In the genomic region with DNA sequence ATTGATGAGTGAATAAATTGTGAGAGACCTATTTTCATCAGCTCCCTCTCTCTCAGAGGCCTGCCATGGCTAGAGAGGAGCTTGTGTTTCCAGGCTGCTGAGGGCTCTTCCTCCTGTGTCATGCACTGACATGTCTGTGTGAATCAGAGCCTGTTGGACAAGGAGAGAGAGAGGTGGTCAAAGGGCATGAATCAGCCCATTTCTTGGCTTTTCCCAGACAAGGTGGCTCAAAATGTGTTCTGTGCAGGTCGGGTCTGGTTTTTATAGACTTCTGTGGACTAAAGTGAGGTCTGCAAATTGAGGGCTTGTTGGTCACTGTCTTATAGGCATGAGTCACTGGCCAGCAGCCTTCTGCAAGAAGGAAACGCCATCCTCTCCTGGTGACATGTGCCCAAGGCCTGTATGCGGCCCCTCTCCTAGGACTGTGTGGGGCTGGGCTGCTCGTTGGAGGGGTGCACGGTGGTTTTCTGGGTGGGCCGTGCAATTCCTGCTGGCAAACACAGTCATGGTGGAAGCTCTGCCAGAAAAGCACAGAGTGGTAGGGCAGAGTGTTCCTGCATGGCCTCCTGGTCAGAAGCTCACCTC, we compare ENCODE assay signal across 19 cellular contexts.
A peak's percentile ranks its signal among the peaks of the same experiment; 100 is the strongest.
DNase-seq lines count a peak whose midpoint lies in the region; ATAC-seq and TF ChIP-seq lines count a peak whose summit lies in the region.
"Had no signal": no experiment of that assay in that cellular context is flagged by ENCODE, and none has a peak within 500 bp of the region (broad histone marks: within the 10 kb centered on the region; RNA-seq: fewer than 3 reads in every experiment).

No MANE protein-coding gene starts in this region.

- TF ChIP-seq CTCF in epithelial cell of esophagus (IDR thresholded peaks at IDR 0.05; ENCODE audit: insufficient read depth, low read depth, low read length, missing control alignments) = no peak
- TF ChIP-seq CTCF in osteocyte (IDR thresholded peaks at IDR 0.05) = no peak
- TF ChIP-seq CTCF in heart left ventricle (IDR thresholded peaks at IDR 0.05) = no peak

- no peak overlapping the region for H3K27ac Mint-ChIP-seq in osteocyte (ENCODE audit: unreplicated experiment)
- H3K27ac Mint-ChIP-seq: dendritic cell treated with granulocyte-macrophage colony-stimulating factor and Interleukin-4, amounts not matched to agents 40 ng/mL and 50 ng/mL, for 4 days; natural killer cell had no signal

- H2BK15ac ChIP-seq in mesenchymal stem cell (ENCODE audit: low read depth, poor library complexity, severe bottlenecking) = peak overlapping the region; percentile 29

- H3K4me1 Mint-ChIP-seq in osteocyte (ENCODE audit: unreplicated experiment) = peaks cover 37% of the 10 kb centered on the region
- H3K4me1 Mint-ChIP-seq: natural killer cell had no signal

- H3K4me1 ChIP-seq in mesenchymal stem cell (ENCODE audit: control insufficient read depth, insufficient read depth, low read depth, low read length) (peaks cover 11% of the 10 kb centered on the region), heart left ventricle (peaks cover 0 to 25% (median 0%) of the 10 kb centered on the region in 12 donors)

- H3K27me3 ChIP-seq in mesenchymal stem cell (ENCODE audit: control insufficient read depth in 1 of 2, insufficient read depth in 1 of 2, low read length in 2 of 2) (no peaks in the 10 kb centered on the region), heart left ventricle (peaks cover 0 to 37% (median 0%) of the 10 kb centered on the region in 9 donors)
- H3K27me3 ChIP-seq: BLaER1 treated with 17β-estradiol and CSF1 and Interleukin-3, amounts not matched to agents 10 nM and 100 nM had no signal

- no peaks in the 10 kb centered on the region for H3K36me3 Mint-ChIP-seq in osteocyte (ENCODE audit: unreplicated experiment)
- H3K36me3 Mint-ChIP-seq: natural killer cell had no signal

- no peak overlapping the region for H2BK5ac ChIP-seq in mesenchymal stem cell (ENCODE audit: low read depth, low read length, poor library complexity, severe bottlenecking)

- H3K9me3 Mint-ChIP-seq in osteocyte (ENCODE audit: unreplicated experiment) = no peaks in the 10 kb centered on the region
- H3K9me3 Mint-ChIP-seq: dendritic cell treated with granulocyte-macrophage colony-stimulating factor and Interleukin-4, amounts not matched to agents 40 ng/mL and 50 ng/mL, for 4 days; natural killer cell had no signal

- H4K91ac ChIP-seq in mesenchymal stem cell (ENCODE audit: low read length) = no peak overlapping the region

- no peak for TF ChIP-seq POLR2A in heart left ventricle (IDR thresholded peaks at IDR 0.05)

- intact Hi-C loops in heart left ventricle (cut with DNase I) = no loop called here

- H3K14ac ChIP-seq in mesenchymal stem cell (ENCODE audit: low read length in 2 of 2) = peak overlapping the region in 1 of 2 experiments; percentile 21

- no peak overlapping the region for H3K4me2 ChIP-seq in mesenchymal stem cell (ENCODE audit: low read length, poor library complexity, severe bottlenecking)
- H3K4me2 ChIP-seq: BLaER1 treated with 17β-estradiol and CSF1 and Interleukin-3, amounts not matched to agents 10 nM and 100 nM had no signal

- H3K4me3 ChIP-seq in epithelial cell of esophagus (ENCODE audit: low read length) = no peak overlapping the region
- H3K4me3 ChIP-seq in mesenchymal stem cell (ENCODE audit: insufficient read depth in 1 of 2, low read depth in 1 of 2, low read length in 2 of 2) = no peak overlapping the region
- no peak overlapping the region for H3K4me3 ChIP-seq in heart left ventricle
- H3K4me3 ChIP-seq: BLaER1 treated with 17β-estradiol and CSF1 and Interleukin-3, amounts not matched to agents 10 nM and 100 nM; heart right ventricle; upper lobe of right lung had no signal

- no peak overlapping the region for H3K4me3 Mint-ChIP-seq in osteocyte (ENCODE audit: unreplicated experiment)
- H3K4me3 Mint-ChIP-seq: dendritic cell treated with granulocyte-macrophage colony-stimulating factor and Interleukin-4, amounts not matched to agents 40 ng/mL and 50 ng/mL, for 4 days; natural killer cell had no signal

- H2AFZ ChIP-seq in mesenchymal stem cell (ENCODE audit: low read depth, low read length) = no peak overlapping the region

- H2AK5ac ChIP-seq in mesenchymal stem cell (ENCODE audit: low read length, severe bottlenecking) = no peak overlapping the region

- H3K9ac ChIP-seq in mesenchymal stem cell (ENCODE audit: low read length) = peak overlapping the region; percentile 72
- H3K9ac ChIP-seq: BLaER1 treated with 17β-estradiol and CSF1 and Interleukin-3, amounts not matched to agents 10 nM and 100 nM had no signal

- H3K23ac ChIP-seq in mesenchymal stem cell (ENCODE audit: low read length in 2 of 2) = no peak overlapping the region

- DNase-seq in EH (ENCODE audit: low read depth) = peak; percentile 86
- peak; percentile 34 for DNase-seq in RKO (ENCODE audit: low spot score)
- DNase-seq in epithelial cell of esophagus (ENCODE audit: low read depth) = peak; percentile 95
- DNase-seq in mesenchymal stem cell = peak; percentile 74
- no peak for DNase-seq in osteocyte (ENCODE audit: extremely low spot score, unreplicated experiment)
- DNase-seq in heart left ventricle = no peak
- DNase-seq in stimulated activated CD8-positive, alpha-beta memory T cell treated with anti-CD3 and anti-CD28 coated beads, Interleukin-4, amount 100 ng/mL, for 48 hours = no peak
- no peak for DNase-seq in COLO668 (lab: John Stamatoyannopoulos, UW; ENCODE audit: unreplicated experiment)
- DNase-seq: activated CD4-positive, CD25-positive, alpha-beta regulatory T cell; activated T-cell treated with anti-CD3 and anti-CD28 coated beads for 4 hours; heart right ventricle; Kasumi-1; left ventricle myocardium superior; natural killer cell; NK-92 treated with Interleukin-12 subunit alpha and Interleukin-12 subunit beta, amount 100 ng/mL, for 24 hours; retina; upper lobe of right lung had no signal

- peak overlapping the region; percentile 24 to 52 for H3K4ac ChIP-seq in mesenchymal stem cell (ENCODE audit: low read depth in 1 of 2, low read length in 2 of 2)

- H3K27me3 Mint-ChIP-seq in osteocyte (ENCODE audit: unreplicated experiment) = no peaks in the 10 kb centered on the region

- no peaks in the 10 kb centered on the region for H3K79me1 ChIP-seq in mesenchymal stem cell (replicated peaks; ENCODE audit: low read length, poor library complexity, severe bottlenecking)

- H2BK120ac ChIP-seq in mesenchymal stem cell (ENCODE audit: low read depth, low read length) = no peak overlapping the region

- peaks cover 5% of the 10 kb centered on the region for H3K9me3 ChIP-seq in mesenchymal stem cell (ENCODE audit: control insufficient read depth, low read length)
- H3K9me3 ChIP-seq in heart left ventricle = peaks cover 0 to 6% (median 0%) of the 10 kb centered on the region in 12 donors
- H3K9me3 ChIP-seq: upper lobe of right lung had no signal

- ATAC-seq in heart left ventricle = no peak
- ATAC-seq: heart right ventricle, left ventricle myocardium superior, natural killer cell, upper lobe of right lung had no signal

- 62% methylated on average over 6 of the region's 6 CpGs for WGBS in mesenchymal stem cell
- 78 to 89% (median 87%) methylated on average over 3 to 6 of the region's 6 CpGs for WGBS in heart left ventricle, 4 donors

- H3K36me3 ChIP-seq in mesenchymal stem cell (ENCODE audit: control insufficient read depth in 1 of 2, insufficient read depth in 2 of 2, low read depth in 1 of 2, low read length in 2 of 2) (no peaks in the 10 kb centered on the region), heart left ventricle (no peaks in the 10 kb centered on the region)
- H3K36me3 ChIP-seq: BLaER1 treated with 17β-estradiol and CSF1 and Interleukin-3, amounts not matched to agents 10 nM and 100 nM; heart right ventricle; upper lobe of right lung had no signal

- peak overlapping the region; percentile 30 to 68 for H3K18ac ChIP-seq in mesenchymal stem cell (ENCODE audit: low read depth in 1 of 2, low read length in 2 of 2)

- peak overlapping the region; percentile 5 for H4K8ac ChIP-seq in mesenchymal stem cell (ENCODE audit: low read length)

- H2BK12ac ChIP-seq in mesenchymal stem cell (ENCODE audit: low read length in 2 of 2) = peak overlapping the region in 1 of 2 experiments; percentile 49

- H3K27ac ChIP-seq in mesenchymal stem cell (ENCODE audit: low read length, poor library complexity, severe bottlenecking) = no peak overlapping the region
- no peak overlapping the region for H3K27ac ChIP-seq in heart left ventricle
- H3K27ac ChIP-seq: BLaER1 treated with 17β-estradiol and CSF1 and Interleukin-3, amounts not matched to agents 10 nM and 100 nM; heart right ventricle; upper lobe of right lung had no signal

Comparison
In these comparisons a context has a peak if more than half of its experiments do, and no peak if none do; other contexts are left out.
1. DNase-seq: peak in EH (single experiment), RKO (single experiment), epithelial cell of esophagus (single experiment) and mesenchymal stem cell (single experiment); none in osteocyte (single experiment), heart left ventricle (0 of 5), stimulated activated CD8-positive, alpha-beta memory T cell treated with anti-CD3 and anti-CD28 coated beads, Interleukin-4, amount 100 ng/mL, for 48 hours (single experiment) and COLO668 (single experiment).